Comparison of ENCODE assay signal across 24 cellular contexts in genomic region chr5:179137001-179137642, GRCh38.
"Had no signal": no experiment of that assay in that cellular context is flagged by ENCODE, and none has a peak within 500 bp of the region (broad histone marks: within the 10 kb centered on the region; RNA-seq: fewer than 3 reads in every experiment).

No MANE protein-coding gene starts in this region.

- H3K9me3 Mint-ChIP-seq: natural killer cell had no signal

- H3K27ac Mint-ChIP-seq: dendritic cell treated with granulocyte-macrophage colony-stimulating factor and Interleukin-4, amounts not matched to agents 40 ng/mL and 50 ng/mL, for 4 days; endodermal cell; natural killer cell; progenitor cell of endocrine pancreas; stimulated activated naive B cell treated with anti-CD40 and anti-IgM and Interleukin-4, amounts not matched to agents 10 μg/mL and 1 μg/mL and 100 μg/mL, for 72 hours had no signal

- H3K27me3 ChIP-seq: colonic mucosa, esophagus muscularis mucosa, foreskin keratinocyte, neutrophil, pancreas, stomach, thyroid gland, vagina had no signal

- H3K4me3 Mint-ChIP-seq: dendritic cell treated with granulocyte-macrophage colony-stimulating factor and Interleukin-4, amounts not matched to agents 40 ng/mL and 50 ng/mL, for 4 days; endodermal cell; natural killer cell; stimulated activated naive B cell treated with anti-CD40 and anti-IgM and Interleukin-4, amounts not matched to agents 10 μg/mL and 1 μg/mL and 100 μg/mL, for 72 hours had no signal

- FAIRE-seq: keratinocyte, pancreas had no signal

- H3K9me3 ChIP-seq: colonic mucosa, esophagus muscularis mucosa, left lung, neutrophil, pancreas, stomach, thyroid gland, vagina had no signal

- H3K4me1 Mint-ChIP-seq: natural killer cell had no signal

- H3K36me3 ChIP-seq: colonic mucosa, left lung, neutrophil, pancreas, thyroid gland, vagina had no signal

- H3K4me3 ChIP-seq: colonic mucosa, esophagus muscularis mucosa, left lung, pancreas, skin epidermis, stomach, thyroid gland, vagina had no signal

- ATAC-seq: foreskin keratinocyte; left lung; natural killer cell; pancreas; stimulated activated naive B cell treated with anti-CD40 and anti-IgM and Interleukin-4, amounts not matched to agents 10 μg/mL and 1 μg/mL and 100 μg/mL, for 72 hours had no signal

- H3K27me3 Mint-ChIP-seq: dendritic cell treated with granulocyte-macrophage colony-stimulating factor and Interleukin-4, amounts not matched to agents 40 ng/mL and 50 ng/mL, for 4 days; progenitor cell of endocrine pancreas; stimulated activated naive B cell treated with anti-CD40 and anti-IgM and Interleukin-4, amounts not matched to agents 10 μg/mL and 1 μg/mL and 100 μg/mL, for 72 hours had no signal

- DNase-seq: central memory CD4-positive, alpha-beta T cell; colonic mucosa; effector CD8-positive, alpha-beta T cell; endodermal cell; foreskin keratinocyte; mammary epithelial cell; mesendoderm; midbrain; natural killer cell; stimulated activated CD4-positive, alpha-beta T cell treated with anti-CD3 and anti-CD28 coated beads, Interleukin-15, amount 100 ng/mL, for 24 hours; stimulated activated CD4-positive, alpha-beta T cell treated with anti-CD3 and anti-CD28 coated beads, Interleukin-2, amount 100 ng/mL, for 48 hours; stimulated activated naive B cell treated with anti-CD40 and anti-IgM and Interleukin-4, amounts not matched to agents 10 μg/mL and 1 μg/mL and 100 μg/mL, for 72 hours; stomach; thyroid gland; trophoblast cell had no signal

- H3K36me3 Mint-ChIP-seq: natural killer cell; stimulated activated naive B cell treated with anti-CD40 and anti-IgM and Interleukin-4, amounts not matched to agents 10 μg/mL and 1 μg/mL and 100 μg/mL, for 72 hours had no signal

- H3K4me1 ChIP-seq: colonic mucosa, esophagus muscularis mucosa, foreskin keratinocyte, left lung, pancreas, stomach, thyroid gland, vagina had no signal

- H3K27ac ChIP-seq: colonic mucosa, esophagus muscularis mucosa, foreskin keratinocyte, left lung, neutrophil, pancreas, skin epidermis, stomach, thyroid gland, vagina had no signal
